5 cellular contexts compared by ENCODE assay signal in genomic region chr16:68533937-68534336, GRCh38.
"Had no signal": no experiment of that assay in that cellular context is flagged by ENCODE, and none has a peak within 500 bp of the region (broad histone marks: within the 10 kb centered on the region; RNA-seq: fewer than 3 reads in every experiment).

No MANE protein-coding gene starts in this region.

- H2AFZ ChIP-seq: GM23338 had no signal

- DNase-seq: H9, HCEC 1CT, IMR-90 had no signal

- H3K27ac Mint-ChIP-seq: GM23338, H9 had no signal

- H3K4me3 Mint-ChIP-seq: GM23338, H9 had no signal

- H3K4me3 ChIP-seq: GM23338, K562 had no signal

- ATAC-seq: GM23338, K562 had no signal

- H3K4me2 ChIP-seq: GM23338 had no signal
